In genomic region chr13:98775844-98776598, GRCh38 we compare ENCODE assay signal across 1 cellular context.
TF ChIP-seq lines count a peak whose summit lies in the region.

No MANE protein-coding gene starts in this region.

TF ChIP-seq in HepG2, 621 proteins besides CTCF, POLR2A, EP300 and RAD21 (continued from another document and continues in another):
- no peak for TF ChIP-seq ZNF512 (CRISPR knock-in tag; IDR thresholded peaks at IDR 0.05)
- no peak for TF ChIP-seq ZNF121 (CRISPR knock-in tag; IDR thresholded peaks at IDR 0.05)
- TF ChIP-seq HMGXB3 (CRISPR knock-in tag; IDR thresholded peaks at IDR 0.05; ENCODE audit: borderline replicate concordance), result peak; percentile 26; the same call in 1 of the 2 replicates
- peak; percentile 68 for TF ChIP-seq RARA (CRISPR knock-in tag; IDR thresholded peaks at IDR 0.05)
- TF ChIP-seq SP2 (CRISPR knock-in tag; IDR thresholded peaks at IDR 0.05), result no peak
- peak; percentile 61 for TF ChIP-seq TEAD3 (CRISPR knock-in tag; optimal IDR thresholded peaks at IDR 0.05; ENCODE audit: borderline replicate concordance)
- peak; percentile 34 for TF ChIP-seq FOXA3 (CRISPR knock-in tag; IDR thresholded peaks at IDR 0.05)
- TF ChIP-seq MED8 (CRISPR knock-in tag; IDR thresholded peaks at IDR 0.05; ENCODE audit: insufficient replicate concordance), result no peak
- no peak for TF ChIP-seq KDM4B (CRISPR knock-in tag; IDR thresholded peaks at IDR 0.05)
- peak; percentile 55; the same call in 1 of the 2 replicates for TF ChIP-seq AHDC1 (CRISPR knock-in tag; IDR thresholded peaks at IDR 0.05; ENCODE audit: borderline replicate concordance)
- peak; percentile 44; the same call in 1 of the 2 replicates for TF ChIP-seq ERF (CRISPR knock-in tag; IDR thresholded peaks at IDR 0.05)
- TF ChIP-seq TCF7 (IDR thresholded peaks at IDR 0.05; ENCODE audit: low read depth), result peak; percentile 60; the same call in 1 of the 2 replicates
- no peak for TF ChIP-seq LCORL (IDR thresholded peaks at IDR 0.05)
- TF ChIP-seq LCORL (CRISPR knock-in tag; IDR thresholded peaks at IDR 0.05), result peak; percentile 82
- no peak for TF ChIP-seq ZNF276 (CRISPR knock-in tag; IDR thresholded peaks at IDR 0.05; ENCODE audit: low read depth)
- no peak for TF ChIP-seq RBM22 (optimal IDR thresholded peaks at IDR 0.05; ENCODE audit: low read length)
- peak; percentile 15; the same call in 1 of the 2 replicates for TF ChIP-seq HOMEZ (CRISPR knock-in tag; IDR thresholded peaks at IDR 0.05; ENCODE audit: low read depth)
- TF ChIP-seq HNF4G (IDR thresholded peaks at IDR 0.05; ENCODE audit: borderline replicate concordance, low read depth, low read length), result peak; percentile 40; the same call in 1 of the 2 replicates
- TF ChIP-seq HNF4G (CRISPR knock-in tag; IDR thresholded peaks at IDR 0.05; ENCODE audit: borderline replicate concordance, low read depth), result no peak
- TF ChIP-seq TBX2 (CRISPR knock-in tag; IDR thresholded peaks at IDR 0.05; ENCODE audit: borderline replicate concordance), result peak; percentile 25; the same call in 1 of the 2 replicates
- peak; percentile 79; the same call in 1 of the 2 replicates for TF ChIP-seq FOSL1 (CRISPR knock-in tag; IDR thresholded peaks at IDR 0.05; ENCODE audit: borderline replicate concordance)
- 0 out of 4 replicates have a peak, but pooled peaks of 1 of the 2 experiments have one; percentile 12 for TF ChIP-seq ATF4 (CRISPR knock-in tag; IDR thresholded peaks at IDR 0.05)
- TF ChIP-seq SAP130 (CRISPR knock-in tag; IDR thresholded peaks at IDR 0.05; ENCODE audit: low read depth), result peak; percentile 69
- TF ChIP-seq GATAD2A (CRISPR knock-in tag; IDR thresholded peaks at IDR 0.05), result peak; percentile 66
- TF ChIP-seq ZNF607 (CRISPR knock-in tag; IDR thresholded peaks at IDR 0.05; ENCODE audit: borderline replicate concordance), result no peak; the same call in 1 of the 2 replicates
- no peak for TF ChIP-seq ATF1 (CRISPR knock-in tag; IDR thresholded peaks at IDR 0.05)
- no peak for TF ChIP-seq MEIS1 (CRISPR knock-in tag; IDR thresholded peaks at IDR 0.05; ENCODE audit: borderline replicate concordance)
- peak; percentile 32; the same call in 1 of the 2 replicates for TF ChIP-seq PPARG (CRISPR knock-in tag; conservative IDR thresholded peaks at IDR 0.05)
- TF ChIP-seq AHR (CRISPR knock-in tag; IDR thresholded peaks at IDR 0.05), result 0 out of 2 replicates have a peak, but pooled peaks have one; percentile 19
- TF ChIP-seq ZNF710 (CRISPR knock-in tag; IDR thresholded peaks at IDR 0.05; ENCODE audit: borderline replicate concordance), result 0 out of 2 replicates have a peak, but pooled peaks have one; percentile 46
- peak; percentile 85 for TF ChIP-seq ARID5B (CRISPR knock-in tag; IDR thresholded peaks at IDR 0.05)
- no peak for TF ChIP-seq ZNF260 (CRISPR knock-in tag; IDR thresholded peaks at IDR 0.05; ENCODE audit: borderline replicate concordance, low read depth)
- TF ChIP-seq NCOR1 (IDR thresholded peaks at IDR 0.05; ENCODE audit: borderline replicate concordance, low read length), result no peak
- TF ChIP-seq ZNF274 (CRISPR knock-in tag; IDR thresholded peaks at IDR 0.05), result 0 out of 2 replicates have a peak, but pooled peaks have one; percentile 21
- TF ChIP-seq ZBTB38 (CRISPR knock-in tag; IDR thresholded peaks at IDR 0.05), result 0 out of 2 replicates have a peak, but pooled peaks have one; percentile 17
- peak; percentile 84 for TF ChIP-seq JUND (CRISPR knock-in tag; IDR thresholded peaks at IDR 0.05)
